13 cellular contexts compared by ENCODE assay signal in genomic region chr6:7264686-7265384, GRCh38.
"Had no signal": no experiment of that assay in that cellular context is flagged by ENCODE, and none has a peak within 500 bp of the region (broad histone marks: within the 10 kb centered on the region; RNA-seq: fewer than 3 reads in every experiment).

No MANE protein-coding gene starts in this region.

- H3K4me3 Mint-ChIP-seq: immature natural killer cell; stimulated activated naive CD8-positive, alpha-beta T cell treated with anti-CD3 and anti-CD28 coated beads, Interleukin-15, amount 100 ng/mL, for 72 hours had no signal

- H3K9me3 ChIP-seq: thoracic aorta had no signal

- H3K27ac ChIP-seq: epithelial cell of prostate, parathyroid adenoma, thoracic aorta had no signal

- H3K36me3 ChIP-seq: thoracic aorta had no signal

- H3K9me3 Mint-ChIP-seq: immature natural killer cell; stimulated activated naive CD8-positive, alpha-beta T cell treated with anti-CD3 and anti-CD28 coated beads, Interleukin-15, amount 100 ng/mL, for 72 hours had no signal

- ATAC-seq: left colon; stimulated activated naive CD8-positive, alpha-beta T cell treated with anti-CD3 and anti-CD28 coated beads, Interleukin-15, amount 100 ng/mL, for 72 hours had no signal

- DNase-seq: activated CD4-positive, alpha-beta T cell treated with anti-CD3 and anti-CD28 coated beads for 1 hour; activated CD4-positive, alpha-beta T cell treated with anti-CD3 and anti-CD28 coated beads, Interleukin-2, amount 50 U/mL, for 4 hours; activated naive CD4-positive, alpha-beta T cell; dermis blood vessel endothelial cell; foreskin melanocyte; immature natural killer cell; left colon; mammary epithelial cell; naive B cell; stimulated activated naive CD8-positive, alpha-beta T cell treated with anti-CD3 and anti-CD28 coated beads, Interleukin-15, amount 100 ng/mL, for 72 hours had no signal

- H3K27ac Mint-ChIP-seq: immature natural killer cell; naive B cell; stimulated activated naive CD8-positive, alpha-beta T cell treated with anti-CD3 and anti-CD28 coated beads, Interleukin-15, amount 100 ng/mL, for 72 hours had no signal

- H3K4me3 ChIP-seq: thoracic aorta had no signal
